8 cellular contexts compared by ENCODE assay signal in genomic region chr1:7338439-7338838, GRCh38.
"Had no signal": no experiment of that assay in that cellular context is flagged by ENCODE, and none has a peak within 500 bp of the region (broad histone marks: within the 10 kb centered on the region; RNA-seq: fewer than 3 reads in every experiment).

No MANE protein-coding gene starts in this region.

- H3K9me3 ChIP-seq: HAP-1 had no signal

- H3K9ac ChIP-seq: GM23248 had no signal

- H3K36me3 ChIP-seq: HAP-1 had no signal

- H3K4me1 ChIP-seq: HAP-1 had no signal

- H2AFZ ChIP-seq: GM23248 had no signal

- H3K27ac ChIP-seq: GM23248, HL-60 had no signal

- DNase-seq: GM23248, GOT3, H7, HFFc6, KG1 had no signal

- H3K4me3 ChIP-seq: GM23248, HAP-1 had no signal

- ATAC-seq: HCT116 had no signal
